ENCODE assay signal across 13 cellular contexts in genomic region chr4:108533245-108533844, GRCh38.
A peak's percentile ranks its signal among the peaks of the same experiment; 100 is the strongest.
DNase-seq lines count a peak whose midpoint lies in the region; ATAC-seq and TF ChIP-seq lines count a peak whose summit lies in the region.
"Had no signal": no experiment of that assay in that cellular context is flagged by ENCODE, and none has a peak within 500 bp of the region (broad histone marks: within the 10 kb centered on the region; RNA-seq: fewer than 3 reads in every experiment).

No MANE protein-coding gene starts in this region.

- no peaks in the 10 kb centered on the region for H3K36me3 ChIP-seq in mucosa of descending colon (ENCODE audit: low read depth)

- no peak overlapping the region for H3K4me3 ChIP-seq in mucosa of descending colon

- intact Hi-C loops in activated CD8-positive, alpha-beta T cell treated with anti-CD3 and anti-CD28 coated beads for 36 hours (cut with micrococcal nuclease) = no loop called here
- intact Hi-C loops in mucosa of descending colon (cut with DNase I, micrococcal nuclease) = no loop called here

- peaks cover 65% of the 10 kb centered on the region for H3K4me1 Mint-ChIP-seq in activated CD8-positive, alpha-beta T cell treated with anti-CD3 and anti-CD28 coated beads for 36 hours (ENCODE audit: low read depth)
- peaks cover 56% of the 10 kb centered on the region for H3K4me1 Mint-ChIP-seq in activated CD8-positive, alpha-beta memory T cell treated with anti-CD3 and anti-CD28 coated beads, Interleukin-2, amount 10 ng/mL, durations not matched to agents 7 days and 5 days

- H3K9me3 ChIP-seq in mucosa of descending colon = no peaks in the 10 kb centered on the region

- H3K9me3 Mint-ChIP-seq in activated CD8-positive, alpha-beta T cell treated with anti-CD3 and anti-CD28 coated beads for 36 hours = peaks cover 6% of the 10 kb centered on the region
- no peaks in the 10 kb centered on the region for H3K9me3 Mint-ChIP-seq in activated CD8-positive, alpha-beta memory T cell treated with anti-CD3 and anti-CD28 coated beads, Interleukin-2, amount 10 ng/mL, durations not matched to agents 7 days and 5 days (ENCODE audit: low read depth)
- H3K9me3 Mint-ChIP-seq: stimulated activated memory B cell treated with anti-CD40 and anti-IgM and Interleukin-4, amounts not matched to agents 10 μg/mL and 1 μg/mL and 100 μg/mL, for 72 hours had no signal

- ATAC-seq in activated CD8-positive, alpha-beta T cell treated with anti-CD3 and anti-CD28 coated beads for 36 hours = no peak
- peak; percentile 75 for ATAC-seq in mucosa of descending colon
- no peak for ATAC-seq in activated CD8-positive, alpha-beta memory T cell treated with anti-CD3 and anti-CD28 coated beads, Interleukin-2, amount 10 ng/mL, durations not matched to agents 7 days and 5 days
- ATAC-seq: left lobe of liver; stimulated activated memory B cell treated with anti-CD40 and anti-IgM and Interleukin-4, amounts not matched to agents 10 μg/mL and 1 μg/mL and 100 μg/mL, for 72 hours had no signal

- H3K4me3 Mint-ChIP-seq in activated CD8-positive, alpha-beta T cell treated with anti-CD3 and anti-CD28 coated beads for 36 hours = no peak overlapping the region
- no peak overlapping the region for H3K4me3 Mint-ChIP-seq in activated CD8-positive, alpha-beta memory T cell treated with anti-CD3 and anti-CD28 coated beads, Interleukin-2, amount 10 ng/mL, durations not matched to agents 7 days and 5 days
- H3K4me3 Mint-ChIP-seq: naive B cell; stimulated activated memory B cell treated with anti-CD40 and anti-IgM and Interleukin-4, amounts not matched to agents 10 μg/mL and 1 μg/mL and 100 μg/mL, for 72 hours had no signal

- peaks cover 1% of the 10 kb centered on the region for H3K36me3 Mint-ChIP-seq in activated CD8-positive, alpha-beta T cell treated with anti-CD3 and anti-CD28 coated beads for 36 hours (ENCODE audit: low read depth)
- peaks cover 17% of the 10 kb centered on the region for H3K36me3 Mint-ChIP-seq in activated CD8-positive, alpha-beta memory T cell treated with anti-CD3 and anti-CD28 coated beads, Interleukin-2, amount 10 ng/mL, durations not matched to agents 7 days and 5 days
- H3K36me3 Mint-ChIP-seq: stimulated activated memory B cell treated with anti-CD40 and anti-IgM and Interleukin-4, amounts not matched to agents 10 μg/mL and 1 μg/mL and 100 μg/mL, for 72 hours had no signal

- H3K4me1 ChIP-seq in mucosa of descending colon (ENCODE audit: low read depth) = no peaks in the 10 kb centered on the region

- TF ChIP-seq CTCF in activated CD8-positive, alpha-beta T cell treated with anti-CD3 and anti-CD28 coated beads for 36 hours (IDR thresholded peaks at IDR 0.05) = no peak
- no peak for TF ChIP-seq CTCF in mucosa of descending colon (IDR thresholded peaks at IDR 0.05)

- in situ Hi-C loops in KBM-7 (cut with MboI; ENCODE audit: low pct_unique_long_range_greater_than_20kb, low sequenced_read_pairs) = no loop called here

- DNase-seq in DMS53 (lab: John Stamatoyannopoulos, UW) (peak; percentile 44), KBM-7 (peak; percentile 63), mucosa of descending colon (peak in 1 of 3 donors; percentile 7), superior temporal gyrus (ENCODE audit: extremely low spot score) (no peak), DMS153 (lab: John Stamatoyannopoulos, UW) (no peak)
- DNase-seq in activated CD8-positive, alpha-beta T cell treated with anti-CD3 and anti-CD28 coated beads for 36 hours = no peak
- no peak for DNase-seq in activated CD8-positive, alpha-beta memory T cell treated with anti-CD3 and anti-CD28 coated beads, Interleukin-2, amount 10 ng/mL, durations not matched to agents 7 days and 5 days
- DNase-seq: activated effector memory CD4-positive, alpha-beta T cell treated with anti-CD3 and anti-CD28 coated beads, Interleukin-2, amount 50 U/mL, for 16 hours; naive B cell; NCI-H1092; retina had no signal

- no peaks in the 10 kb centered on the region for H3K27me3 Mint-ChIP-seq in activated CD8-positive, alpha-beta T cell treated with anti-CD3 and anti-CD28 coated beads for 36 hours
- H3K27me3 Mint-ChIP-seq in activated CD8-positive, alpha-beta memory T cell treated with anti-CD3 and anti-CD28 coated beads, Interleukin-2, amount 10 ng/mL, durations not matched to agents 7 days and 5 days = no peaks in the 10 kb centered on the region

- peak overlapping the region; percentile 32 for H3K27ac Mint-ChIP-seq in activated CD8-positive, alpha-beta T cell treated with anti-CD3 and anti-CD28 coated beads for 36 hours
- H3K27ac Mint-ChIP-seq in activated CD8-positive, alpha-beta memory T cell treated with anti-CD3 and anti-CD28 coated beads, Interleukin-2, amount 10 ng/mL, durations not matched to agents 7 days and 5 days = no peak overlapping the region
- H3K27ac Mint-ChIP-seq: stimulated activated memory B cell treated with anti-CD40 and anti-IgM and Interleukin-4, amounts not matched to agents 10 μg/mL and 1 μg/mL and 100 μg/mL, for 72 hours had no signal

- POLR2A ChIA-PET in activated CD8-positive, alpha-beta T cell treated with anti-CD3 and anti-CD28 coated beads for 36 hours (lab: Charles Lee) = interaction anchor here (0.7 kb wide), 1 partner anchor 541 kb away, joined by 3 read pairs; no protein-coding TSS in a partner anchor

- CTCF ChIA-PET in activated CD8-positive, alpha-beta T cell treated with anti-CD3 and anti-CD28 coated beads for 36 hours (lab: Charles Lee) = interaction anchor here (0.6 to 1.6 kb wide), 3 partner anchors 12 to 21 kb away, joined by 3 to 8 read pairs (median 6); no protein-coding TSS in a partner anchor
- CTCF ChIA-PET in activated CD8-positive, alpha-beta memory T cell treated with anti-CD3 and anti-CD28 coated beads, Interleukin-2, amount 10 ng/mL, durations not matched to agents 7 days and 5 days (lab: Charles Lee) = no interaction called here

Comparison
In these comparisons a context has a peak if more than half of its experiments do, and no peak if none do; other contexts are left out.
1. DNase-seq: peak in DMS53 (single experiment) and KBM-7 (single experiment); none in activated CD8-positive, alpha-beta T cell treated with anti-CD3 and anti-CD28 coated beads for 36 hours (single experiment), superior temporal gyrus (single experiment), DMS153 (single experiment) and activated CD8-positive, alpha-beta memory T cell treated with anti-CD3 and anti-CD28 coated beads, Interleukin-2, amount 10 ng/mL, durations not matched to agents 7 days and 5 days (single experiment).